In the genomic region with DNA sequence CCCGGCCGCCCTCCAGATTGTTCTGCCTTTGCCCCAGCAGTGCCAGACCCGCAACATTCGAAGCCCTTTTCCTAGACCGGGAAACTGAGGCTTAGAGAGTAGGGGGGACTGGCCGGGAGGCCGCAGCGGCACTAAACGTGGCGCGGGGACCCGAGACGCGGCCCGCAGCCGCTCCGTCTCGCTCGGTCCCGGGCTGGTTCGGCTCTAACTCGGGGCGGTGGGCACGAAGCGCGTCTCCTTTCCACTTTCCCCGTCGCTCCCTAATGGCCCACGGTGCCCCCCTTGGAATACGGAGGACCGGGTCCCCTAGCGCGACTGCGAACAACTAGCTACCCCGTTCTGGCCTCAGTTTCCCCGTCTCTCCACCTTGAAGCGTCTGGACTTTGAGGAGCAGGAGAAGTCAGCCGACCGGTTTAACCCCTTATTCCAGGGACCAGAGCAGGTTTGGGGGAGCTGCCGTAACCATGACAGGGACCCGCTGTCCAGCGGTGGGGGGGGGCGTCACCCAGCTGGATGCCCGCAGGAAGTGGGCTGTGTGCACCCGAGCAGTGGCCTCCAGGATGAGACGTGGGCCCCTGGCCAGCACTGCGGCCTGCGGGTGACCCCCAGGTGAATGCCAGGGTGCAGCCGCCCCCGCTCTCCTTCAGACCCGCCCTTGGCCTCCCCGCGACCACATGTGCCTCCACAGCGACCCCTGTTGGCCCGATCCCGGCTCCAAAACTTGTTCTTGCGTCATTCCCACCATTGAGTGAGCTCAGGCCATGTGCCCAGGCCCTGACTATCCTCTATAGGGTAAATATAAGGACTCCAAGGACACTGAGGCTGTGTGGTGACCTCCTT, we compare ENCODE assay signal across 1 cellular context.
TF ChIP-seq lines count a peak whose summit lies in the region.

No MANE protein-coding gene starts in this region.

TF ChIP-seq in HepG2, 621 proteins besides CTCF, POLR2A, EP300 and RAD21 (continued from another document and continues in another):
- TF ChIP-seq, protein P1, sequence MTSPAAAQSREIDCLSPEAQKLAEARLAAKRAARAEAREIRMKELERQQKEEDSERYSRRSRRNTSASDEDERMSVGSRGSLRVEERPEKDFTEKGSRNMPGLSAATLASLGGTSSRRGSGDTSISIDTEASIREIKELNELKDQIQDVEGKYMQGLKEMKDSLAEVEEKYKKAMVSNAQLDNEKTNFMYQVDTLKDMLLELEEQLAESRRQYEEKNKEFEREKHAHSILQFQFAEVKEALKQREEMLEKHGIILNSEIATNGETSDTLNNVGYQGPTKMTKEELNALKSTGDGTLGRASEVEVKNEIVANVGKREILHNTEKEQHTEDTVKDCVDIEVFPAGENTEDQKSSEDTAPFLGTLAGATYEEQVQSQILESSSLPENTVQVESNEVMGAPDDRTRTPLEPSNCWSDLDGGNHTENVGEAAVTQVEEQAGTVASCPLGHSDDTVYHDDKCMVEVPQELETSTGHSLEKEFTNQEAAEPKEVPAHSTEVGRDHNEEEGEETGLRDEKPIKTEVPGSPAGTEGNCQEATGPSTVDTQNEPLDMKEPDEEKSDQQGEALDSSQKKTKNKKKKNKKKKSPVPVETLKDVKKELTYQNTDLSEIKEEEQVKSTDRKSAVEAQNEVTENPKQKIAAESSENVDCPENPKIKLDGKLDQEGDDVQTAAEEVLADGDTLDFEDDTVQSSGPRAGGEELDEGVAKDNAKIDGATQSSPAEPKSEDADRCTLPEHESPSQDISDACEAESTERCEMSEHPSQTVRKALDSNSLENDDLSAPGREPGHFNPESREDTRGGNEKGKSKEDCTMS (CRISPR knock-in tag; conservative IDR thresholded peaks at IDR 0.05) = no peak
- TF ChIP-seq, protein P2, sequence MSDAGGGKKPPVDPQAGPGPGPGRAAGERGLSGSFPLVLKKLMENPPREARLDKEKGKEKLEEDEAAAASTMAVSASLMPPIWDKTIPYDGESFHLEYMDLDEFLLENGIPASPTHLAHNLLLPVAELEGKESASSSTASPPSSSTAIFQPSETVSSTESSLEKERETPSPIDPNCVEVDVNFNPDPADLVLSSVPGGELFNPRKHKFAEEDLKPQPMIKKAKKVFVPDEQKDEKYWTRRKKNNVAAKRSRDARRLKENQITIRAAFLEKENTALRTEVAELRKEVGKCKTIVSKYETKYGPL (CRISPR knock-in tag; IDR thresholded peaks at IDR 0.05) = 0 out of 2 replicates have a peak, but pooled peaks have one; percentile 37
- TF ChIP-seq ZNF263 (CRISPR knock-in tag; IDR thresholded peaks at IDR 0.05) (peak; percentile 46; the same call in 1 of the 2 replicates), TGIF2 (CRISPR knock-in tag; IDR thresholded peaks at IDR 0.05) (peak; percentile 83), ZNF367 (CRISPR knock-in tag; IDR thresholded peaks at IDR 0.05; ENCODE audit: borderline replicate concordance) (0 out of 2 replicates have a peak, but pooled peaks have one; percentile 74), ATF7 (IDR thresholded peaks at IDR 0.05) (peak; percentile 89), ATF7 (CRISPR knock-in tag; IDR thresholded peaks at IDR 0.05) (peak; percentile 90; the same call in 1 of the 2 replicates), SALL2 (CRISPR knock-in tag; IDR thresholded peaks at IDR 0.05) (peak; percentile 85), JUND (CRISPR knock-in tag; IDR thresholded peaks at IDR 0.05) (peak; percentile 74; the same call in 1 of the 2 replicates), ELF1 (CRISPR knock-in tag; IDR thresholded peaks at IDR 0.05) (peak; percentile 51), ZBTB43 (CRISPR knock-in tag; conservative IDR thresholded peaks at IDR 0.05) (peak; percentile 83), MEIS2 (CRISPR knock-in tag; IDR thresholded peaks at IDR 0.05) (peak; percentile 90; the same call in 1 of the 2 replicates), ELF3 (CRISPR knock-in tag; IDR thresholded peaks at IDR 0.05) (peak; percentile 80), ZNF800 (CRISPR knock-in tag; IDR thresholded peaks at IDR 0.05) (0 out of 2 replicates have a peak, but pooled peaks have one; percentile 35), PPARG (CRISPR knock-in tag; conservative IDR thresholded peaks at IDR 0.05) (0 out of 2 replicates have a peak, but pooled peaks have one; percentile 38), ARID4A (CRISPR knock-in tag; IDR thresholded peaks at IDR 0.05; ENCODE audit: borderline replicate concordance) (peak; percentile 85), KLF6 (CRISPR knock-in tag; IDR thresholded peaks at IDR 0.05) (peak; percentile 86), DR1 (CRISPR knock-in tag; IDR thresholded peaks at IDR 0.05) (no peak), GABPB1 (CRISPR knock-in tag; IDR thresholded peaks at IDR 0.05) (peak; percentile 82; the same call in 1 of the 2 replicates), SP5 (CRISPR knock-in tag; IDR thresholded peaks at IDR 0.05; ENCODE audit: borderline replicate concordance, low read depth) (peak; percentile 42; the same call in 1 of the 2 replicates), ZNF547 (CRISPR knock-in tag; IDR thresholded peaks at IDR 0.05) (peak; percentile 61; the same call in 1 of the 2 replicates), ONECUT2 (CRISPR knock-in tag; IDR thresholded peaks at IDR 0.05) (peak; percentile 78), CHD2 (IDR thresholded peaks at IDR 0.05; ENCODE audit: low read depth, low read length) (no peak; the same call in 1 of the 2 replicates), GABPA (IDR thresholded peaks at IDR 0.05; ENCODE audit: low read depth, low read length) (no peak), GABPA (CRISPR knock-in tag; IDR thresholded peaks at IDR 0.05; ENCODE audit: low read depth) (peak; percentile 54; the same call in 1 of the 2 replicates), ZNF235 (CRISPR knock-in tag; IDR thresholded peaks at IDR 0.05; ENCODE audit: borderline replicate concordance) (peak; percentile 75; the same call in 1 of the 2 replicates)
- TF ChIP-seq, protein P3, sequence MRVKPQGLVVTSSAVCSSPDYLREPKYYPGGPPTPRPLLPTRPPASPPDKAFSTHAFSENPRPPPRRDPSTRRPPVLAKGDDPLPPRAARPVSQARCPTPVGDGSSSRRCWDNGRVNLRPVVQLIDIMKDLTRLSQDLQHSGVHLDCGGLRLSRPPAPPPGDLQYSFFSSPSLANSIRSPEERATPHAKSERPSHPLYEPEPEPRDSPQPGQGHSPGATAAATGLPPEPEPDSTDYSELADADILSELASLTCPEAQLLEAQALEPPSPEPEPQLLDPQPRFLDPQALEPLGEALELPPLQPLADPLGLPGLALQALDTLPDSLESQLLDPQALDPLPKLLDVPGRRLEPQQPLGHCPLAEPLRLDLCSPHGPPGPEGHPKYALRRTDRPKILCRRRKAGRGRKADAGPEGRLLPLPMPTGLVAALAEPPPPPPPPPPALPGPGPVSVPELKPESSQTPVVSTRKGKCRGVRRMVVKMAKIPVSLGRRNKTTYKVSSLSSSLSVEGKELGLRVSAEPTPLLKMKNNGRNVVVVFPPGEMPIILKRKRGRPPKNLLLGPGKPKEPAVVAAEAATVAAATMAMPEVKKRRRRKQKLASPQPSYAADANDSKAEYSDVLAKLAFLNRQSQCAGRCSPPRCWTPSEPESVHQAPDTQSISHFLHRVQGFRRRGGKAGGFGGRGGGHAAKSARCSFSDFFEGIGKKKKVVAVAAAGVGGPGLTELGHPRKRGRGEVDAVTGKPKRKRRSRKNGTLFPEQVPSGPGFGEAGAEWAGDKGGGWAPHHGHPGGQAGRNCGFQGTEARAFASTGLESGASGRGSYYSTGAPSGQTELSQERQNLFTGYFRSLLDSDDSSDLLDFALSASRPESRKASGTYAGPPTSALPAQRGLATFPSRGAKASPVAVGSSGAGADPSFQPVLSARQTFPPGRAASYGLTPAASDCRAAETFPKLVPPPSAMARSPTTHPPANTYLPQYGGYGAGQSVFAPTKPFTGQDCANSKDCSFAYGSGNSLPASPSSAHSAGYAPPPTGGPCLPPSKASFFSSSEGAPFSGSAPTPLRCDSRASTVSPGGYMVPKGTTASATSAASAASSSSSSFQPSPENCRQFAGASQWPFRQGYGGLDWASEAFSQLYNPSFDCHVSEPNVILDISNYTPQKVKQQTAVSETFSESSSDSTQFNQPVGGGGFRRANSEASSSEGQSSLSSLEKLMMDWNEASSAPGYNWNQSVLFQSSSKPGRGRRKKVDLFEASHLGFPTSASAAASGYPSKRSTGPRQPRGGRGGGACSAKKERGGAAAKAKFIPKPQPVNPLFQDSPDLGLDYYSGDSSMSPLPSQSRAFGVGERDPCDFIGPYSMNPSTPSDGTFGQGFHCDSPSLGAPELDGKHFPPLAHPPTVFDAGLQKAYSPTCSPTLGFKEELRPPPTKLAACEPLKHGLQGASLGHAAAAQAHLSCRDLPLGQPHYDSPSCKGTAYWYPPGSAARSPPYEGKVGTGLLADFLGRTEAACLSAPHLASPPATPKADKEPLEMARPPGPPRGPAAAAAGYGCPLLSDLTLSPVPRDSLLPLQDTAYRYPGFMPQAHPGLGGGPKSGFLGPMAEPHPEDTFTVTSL (CRISPR knock-in tag; IDR thresholded peaks at IDR 0.05; ENCODE audit: borderline replicate concordance) = peak; percentile 31; the same call in 1 of the 2 replicates
- TF ChIP-seq, protein P4, sequence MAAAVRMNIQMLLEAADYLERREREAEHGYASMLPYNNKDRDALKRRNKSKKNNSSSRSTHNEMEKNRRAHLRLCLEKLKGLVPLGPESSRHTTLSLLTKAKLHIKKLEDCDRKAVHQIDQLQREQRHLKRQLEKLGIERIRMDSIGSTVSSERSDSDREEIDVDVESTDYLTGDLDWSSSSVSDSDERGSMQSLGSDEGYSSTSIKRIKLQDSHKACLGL (CRISPR knock-in tag; IDR thresholded peaks at IDR 0.05) = peak; percentile 90
